ENCODE assay signal across 8 cellular contexts in the genomic region with DNA sequence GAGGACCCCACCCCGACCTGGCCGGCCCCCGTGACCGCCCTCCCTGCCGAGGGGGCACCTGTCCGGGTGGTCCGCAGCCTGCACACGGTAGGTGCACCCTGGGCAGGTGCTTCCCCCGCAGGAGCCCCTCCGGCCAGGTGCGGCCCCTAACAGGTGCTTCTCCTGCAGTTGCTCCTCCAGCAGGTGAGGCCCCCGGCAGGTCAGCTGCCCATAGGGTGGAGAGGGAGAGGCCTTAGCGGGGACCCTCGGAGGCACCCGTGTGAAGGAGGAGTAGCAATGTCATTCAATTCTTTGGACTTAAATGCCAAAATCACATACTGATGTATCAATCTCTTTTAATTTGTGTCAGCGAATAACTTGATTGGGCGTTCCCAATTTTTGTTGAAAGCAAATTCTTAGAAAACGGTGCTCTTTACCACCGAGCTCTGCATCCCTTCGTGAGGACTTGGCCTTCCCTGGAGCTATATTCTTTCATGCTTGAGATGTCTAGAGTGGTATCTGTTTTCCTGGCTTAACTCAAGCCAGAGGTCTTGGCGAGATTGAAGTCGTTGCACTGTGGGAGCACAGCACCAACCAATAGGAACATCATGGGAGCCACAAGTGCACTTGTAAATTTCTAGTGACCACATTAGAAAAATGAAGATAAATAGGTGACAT. TPM values are rescaled to one million over a fixed set of nuclear protein-coding genes. Genes with fewer than 3 reads are reported as not detected.
DNase-seq lines count a peak whose midpoint lies in the region; ATAC-seq and TF ChIP-seq lines count a peak whose summit lies in the region.

No MANE protein-coding gene starts in this region.

- H3K27me3 ChIP-seq in ACC112 (ENCODE audit: insufficient read depth, low read length) (no peaks in the 10 kb centered on the region), Panc1 (ENCODE audit: control insufficient read depth, insufficient read depth, low read length) (no peaks in the 10 kb centered on the region), endocrine pancreas (ENCODE audit: control insufficient read depth, insufficient read depth, low read length) (no peaks in the 10 kb centered on the region), neuron (ENCODE audit: insufficient read depth, low read length) (no peaks in the 10 kb centered on the region)

- POLR2A ChIA-PET in Panc1 (lab: Charles Lee) = interaction anchor here (0.6 to 1.1 kb wide), 3 partner anchors 14 to 235 kb away, joined by 3 to 5 read pairs (median 3); no protein-coding TSS in a partner anchor

- H2AFZ ChIP-seq in ACC112 (ENCODE audit: low read length, unreplicated experiment) (peak overlapping the region; percentile 68), neuron (ENCODE audit: low read depth, low read length) (peak overlapping the region; percentile 78)

- intact Hi-C loops in Panc1 (cut with micrococcal nuclease; ENCODE audit: unreplicated experiment) = no loop called here

- H3K36me3 ChIP-seq in ACC112 (ENCODE audit: insufficient read depth, low read length) (peaks cover 13% of the 10 kb centered on the region; the same call in 1 of the 2 replicates), Panc1 (ENCODE audit: control insufficient read depth, insufficient read depth, low read length) (peaks cover 7% of the 10 kb centered on the region; the same call in 1 of the 2 replicates), endocrine pancreas (ENCODE audit: control insufficient read depth, insufficient read depth, low read length) (no peaks in the 10 kb centered on the region), neuron (ENCODE audit: insufficient read depth, low read length) (peaks cover 13% of the 10 kb centered on the region)

- DNase-seq in GM20000 (ENCODE audit: low spot score) (peak; percentile 24), Panc1 (ENCODE audit: low read depth, low spot score) (no peak), germinal center (ENCODE audit: low spot score) (no peak), NCI-H2196 (lab: John Stamatoyannopoulos, UW; ENCODE audit: unreplicated experiment) (no peak)

- H3K4me3 ChIP-seq in ACC112 (ENCODE audit: low read depth, low read length) (peak overlapping the region; percentile 84), Panc1 (ENCODE audit: low read depth in 2 of 2, low read length in 2 of 2) (peak overlapping the region; percentile 85 to 99), endocrine pancreas (ENCODE audit: control insufficient read depth, insufficient read depth, low read length) (peak overlapping the region; percentile 76), neuron (ENCODE audit: low read length) (peak overlapping the region; percentile 59)

- TF ChIP-seq CTCF in GM20000 (IDR thresholded peaks at IDR 0.05; ENCODE audit: extremely low read depth, missing control alignments) (no peak), Panc1 (IDR thresholded peaks at IDR 0.05) (no peak)

- CTCF ChIA-PET in Panc1 (lab: Charles Lee) = interaction anchor here (0.7 kb wide), 1 partner anchor 56 kb away, joined by 9 read pairs; no protein-coding TSS in a partner anchor

- H3K4me1 ChIP-seq in ACC112 (ENCODE audit: control insufficient read depth, insufficient read depth, low read length, unreplicated experiment) = peaks cover 22% of the 10 kb centered on the region
- H3K4me1 ChIP-seq in Panc1 (ENCODE audit: control insufficient read depth, insufficient read depth, low read length) = peaks cover 15% of the 10 kb centered on the region
- no peaks in the 10 kb centered on the region for H3K4me1 ChIP-seq in endocrine pancreas (ENCODE audit: control insufficient read depth, insufficient read depth, low read length)
- peaks cover 30% of the 10 kb centered on the region for H3K4me1 ChIP-seq in neuron (ENCODE audit: insufficient read depth, low read length)

- ATAC-seq in Panc1 (no peak), GM19324 (IDR thresholded peaks at IDR 0.05; ENCODE audit: low FRiP score, unreplicated experiment) (no peak)

- no peaks in the 10 kb centered on the region; the same call in 1 of the 2 replicates for H3K9me3 ChIP-seq in Panc1 (ENCODE audit: control insufficient read depth, insufficient read depth, low read depth, low read length)
- H3K9me3 ChIP-seq in endocrine pancreas (ENCODE audit: control insufficient read depth, low read length) = no peaks in the 10 kb centered on the region
- peaks cover 3% of the 10 kb centered on the region for H3K9me3 ChIP-seq in neuron (ENCODE audit: low read length)

- in situ Hi-C loops in Panc1 (cut with HindIII; ENCODE audit: low pct_unique_long_range_greater_than_20kb, low sequenced_read_pairs) = no loop called here

- H3K9ac ChIP-seq in endocrine pancreas (ENCODE audit: control insufficient read depth, insufficient read depth, low read length) = peak overlapping the region; percentile 73

- BruUV-seq in Panc1 (replicated peaks; lab: Mats Ljungman, UMichigan) = TSS peak; percentile 88

- H3K27ac ChIP-seq in ACC112 (ENCODE audit: low read depth, low read length) (no peak overlapping the region), Panc1 (ENCODE audit: low read length) (peak overlapping the region; percentile 84)

- peaks cover 42% of the 10 kb centered on the region for H3K79me2 ChIP-seq in ACC112 (ENCODE audit: control insufficient read depth, insufficient read depth, low read length, unreplicated experiment)

RNA-seq across cellular contexts. Expression of gene NCAPG2, which starts 0.8 kb away (rescaled TPM):
- total RNA-seq in Panc1 (2021; ENCODE audit: unreplicated experiment) = 81.4 TPM
- polyA plus RNA-seq in Panc1 (2012; ENCODE audit: insufficient read length) = 40.0 TPM
